In the genomic region with DNA sequence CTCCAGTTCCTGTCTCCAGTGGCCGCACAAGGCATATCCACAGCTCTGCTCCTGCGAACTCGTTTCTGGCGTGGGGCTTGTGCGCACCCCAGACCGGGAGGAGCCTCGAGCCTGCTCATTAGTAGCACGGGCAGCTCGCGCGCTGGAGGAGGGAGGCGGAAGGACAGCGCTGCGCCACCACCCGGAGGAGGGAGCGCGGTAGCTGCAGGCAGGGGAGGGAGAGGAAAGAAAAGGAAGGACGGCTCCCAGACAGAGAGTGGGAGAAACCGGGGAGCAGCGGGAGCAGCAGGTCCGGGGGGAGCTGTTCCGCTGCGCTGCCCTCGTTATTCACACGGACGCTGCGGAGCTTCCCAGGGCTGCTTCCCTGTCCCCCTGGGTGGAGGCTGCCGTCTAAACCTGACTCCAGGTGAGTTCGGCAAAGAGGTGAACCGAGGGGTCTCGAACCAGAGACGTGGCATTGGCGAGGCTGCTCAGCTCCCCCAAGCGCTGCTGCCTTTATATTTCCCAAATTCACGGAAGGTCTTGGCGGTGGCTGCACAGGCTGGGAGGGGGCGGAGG, we compare ENCODE assay signal across 7 cellular contexts.
DNase-seq lines count a peak whose midpoint lies in the region; ATAC-seq, FAIRE-seq and TF ChIP-seq lines count a peak whose summit lies in the region.

No MANE protein-coding gene starts in this region.

- no peak for ATAC-seq in HG02763 (IDR thresholded peaks at IDR 0.05; ENCODE audit: unreplicated experiment)

- TF ChIP-seq CTCF in smooth muscle cell (IDR thresholded peaks at IDR 0.05; ENCODE audit: borderline replicate concordance, insufficient read depth, poor library complexity, severe bottlenecking) (peak; percentile 8), uterus (IDR thresholded peaks at IDR 0.05) (no peak)

- H3K36me3 ChIP-seq in smooth muscle cell (ENCODE audit: low read depth) (no peaks in the 10 kb centered on the region), uterus (no peaks in the 10 kb centered on the region)

- H3K4me2 ChIP-seq in smooth muscle cell: peak overlapping the region; percentile 93

- TF ChIP-seq POLR2A in uterus (IDR thresholded peaks at IDR 0.05): no peak

- no peaks in the 10 kb centered on the region for H3K79me2 ChIP-seq in smooth muscle cell (ENCODE audit: low read depth)

- H2AFZ ChIP-seq in smooth muscle cell (ENCODE audit: low read depth): peak overlapping the region; percentile 73

- no peaks in the 10 kb centered on the region for H3F3A ChIP-seq in smooth muscle cell (ENCODE audit: low read depth)

- DNase-seq in HTR-8/SVneo (ENCODE audit: insufficient read length, low spot score) (peak; percentile 15), SKM-1 treated with dmso at 0.1 percent for 144 hours (lab: John Stamatoyannopoulos, UW; ENCODE audit: unreplicated experiment) (peak; percentile 27), smooth muscle cell (lab: John Stamatoyannopoulos, UW; ENCODE audit: unreplicated experiment) (peak; percentile 3), uterus (no peak), NCI-H146 (lab: John Stamatoyannopoulos, UW) (no peak)

- 2% methylated on average over 31 of the region's 37 CpGs for WGBS in smooth muscle cell (ENCODE audit: low lambda C conversion rate)

- H3K9ac ChIP-seq in smooth muscle cell (ENCODE audit: low read depth): no peak overlapping the region

- H3K27me3 ChIP-seq in smooth muscle cell (ENCODE audit: low read depth) (peaks cover 12% of the 10 kb centered on the region), uterus (no peaks in the 10 kb centered on the region)

- no peaks in the 10 kb centered on the region for H3K4me1 ChIP-seq in smooth muscle cell (ENCODE audit: low read depth)
- no peaks in the 10 kb centered on the region for H3K4me1 ChIP-seq in uterus

- intact Hi-C loops in uterus (cut with DNase I; ENCODE audit: low total_unique reads): no loop called here

- FAIRE-seq in HTR-8/SVneo (lab: Jason Lieb, UNC): peak; percentile 55

- H3K4me3 ChIP-seq in iPS-11a (ENCODE audit: low read depth, low read length) (peak overlapping the region; percentile 68), smooth muscle cell (peak overlapping the region; percentile 56), uterus (no peak overlapping the region)

- H4K20me1 ChIP-seq in smooth muscle cell (ENCODE audit: low read depth): no peaks in the 10 kb centered on the region

- H3K9me3 ChIP-seq in smooth muscle cell (replicated peaks; ENCODE audit: low read depth): no peaks in the 10 kb centered on the region
- no peaks in the 10 kb centered on the region for H3K9me3 ChIP-seq in uterus

- H3K27ac ChIP-seq in smooth muscle cell (ENCODE audit: low read depth): no peak overlapping the region
- no peak overlapping the region for H3K27ac ChIP-seq in uterus

Comparison
In these comparisons a context has a peak if more than half of its experiments do, and no peak if none do; other contexts are left out.
1. DNase-seq: peak in HTR-8/SVneo (single experiment), SKM-1 treated with dmso at 0.1 percent for 144 hours (single experiment) and smooth muscle cell (single experiment); none in uterus (0 of 2) and NCI-H146 (single experiment).
2. H3K4me3 ChIP-seq: peak in iPS-11a (single experiment) and smooth muscle cell (single experiment); none in uterus (0 of 2).